Comparison of ENCODE assay signal across 7 cellular contexts in genomic region chr2:91686046-91686445, GRCh38.
A peak's percentile ranks its signal among the peaks of the same experiment; 100 is the strongest.
DNase-seq lines count a peak whose midpoint lies in the region; ATAC-seq, FAIRE-seq and TF ChIP-seq lines count a peak whose summit lies in the region.
"Not testable (repeated sequence)": the region's sequence is repeated elsewhere in the genome, so short reads cannot be mapped to it uniquely, and the experiment has no call there.

No MANE protein-coding gene starts in this region.

- not testable (repeated sequence) for H3K9me3 Mint-ChIP-seq in WTC11; glutamatergic neuron (ENCODE audit: unreplicated experiment)

- not testable (repeated sequence) for H2BK120ac ChIP-seq in mesendoderm (ENCODE audit: low read depth, low read length)

- H3K18ac ChIP-seq in mesendoderm (ENCODE audit: low read length), result not testable (repeated sequence)

- H3K9ac ChIP-seq in HUES6 (ENCODE audit: low read length); iPS-18a (ENCODE audit: low read length); mesendoderm (ENCODE audit: low read length): not testable (repeated sequence)

- CTCF ChIA-PET in WTC11 (lab: Charles Lee), result not testable (repeated sequence)

- 0 out of 2 replicates have a peak overlapping the region, but pooled peaks have one; percentile 41 for H3K4me3 Mint-ChIP-seq in WTC11
- H3K4me3 Mint-ChIP-seq in glutamatergic neuron (ENCODE audit: unreplicated experiment), result peak overlapping the region; percentile 64

- H2BK15ac ChIP-seq in mesendoderm (replicated peaks; ENCODE audit: low read depth), result not testable (repeated sequence)

- not testable (repeated sequence) for H3K4me2 ChIP-seq in mesendoderm (ENCODE audit: low read length)

- H3K4me1 Mint-ChIP-seq in WTC11; glutamatergic neuron (ENCODE audit: low read depth, unreplicated experiment): not testable (repeated sequence)

- H3K4me3 ChIP-seq in HUES6 (ENCODE audit: low read depth, low read length), result peak overlapping the region; percentile 44
- peak overlapping the region; percentile 17 for H3K4me3 ChIP-seq in iPS-18a (ENCODE audit: low read length)
- not testable (repeated sequence) for H3K4me3 ChIP-seq in mesendoderm (ENCODE audit: low read length); small intestine (ENCODE audit: low read depth in 1 of 2, low read length in 2 of 2)

- not testable (repeated sequence) for H3K27ac Mint-ChIP-seq in WTC11; glutamatergic neuron (ENCODE audit: unreplicated experiment)

- not testable (repeated sequence) for TF ChIP-seq CTCF in WTC11 (IDR thresholded peaks at IDR 0.05); glutamatergic neuron (IDR thresholded peaks at IDR 0.05; ENCODE audit: partially characterized antibody, unreplicated experiment)

- H4K8ac ChIP-seq in mesendoderm (ENCODE audit: low read depth, low read length), result not testable (repeated sequence)

- WGBS in mesendoderm (ENCODE audit: extremely low coverage, insufficient coverage, low lambda C conversion rate), result no CpG with 5 or more reads among the region's 42 CpGs
- WGBS in small intestine, 3 donors, result 13 to 17% (median 16%) methylated on average over 7 to 35 of the region's 42 CpGs

- H3K23ac ChIP-seq in mesendoderm (ENCODE audit: low read length), result not testable (repeated sequence)

- H3K4ac ChIP-seq in mesendoderm (ENCODE audit: low read depth, low read length), result not testable (repeated sequence)

- not testable (repeated sequence) for H3K27ac ChIP-seq in HUES6 (ENCODE audit: low read depth, low read length); iPS-18a (ENCODE audit: low read length); mesendoderm (ENCODE audit: low read depth, low read length); small intestine (ENCODE audit: low read depth in 1 of 2, low read length in 1 of 2)

- H2AK5ac ChIP-seq in mesendoderm (ENCODE audit: low read length), result not testable (repeated sequence)

- not testable (repeated sequence) for H2BK5ac ChIP-seq in mesendoderm (ENCODE audit: low read length)

- DNase-seq in ELF-1 (ENCODE audit: low read depth, low spot score) (peak; percentile 5), WTC11 (ENCODE audit: low spot score) (peak; percentile 10), glutamatergic neuron (peak; percentile 53), mesendoderm (peak; percentile 1), small intestine (peak; percentile 0)

- H3K79me1 ChIP-seq in mesendoderm (ENCODE audit: low read length), result not testable (repeated sequence)

- not testable (repeated sequence) for FAIRE-seq in small intestine (lab: Jason Lieb, UNC)

- H3K27me3 Mint-ChIP-seq in WTC11 (ENCODE audit: low read depth); glutamatergic neuron (ENCODE audit: unreplicated experiment): not testable (repeated sequence)

- POLR2A ChIA-PET in WTC11 (lab: Charles Lee), result not testable (repeated sequence)

- not testable (repeated sequence) for ATAC-seq in WTC11

- H3K79me2 ChIP-seq in mesendoderm (ENCODE audit: control insufficient read depth, insufficient read depth, low read length), result not testable (repeated sequence)

- peaks cover 18% of the 10 kb centered on the region for H3K27me3 ChIP-seq in HUES6 (ENCODE audit: control insufficient read depth, insufficient read depth, low read length)
- peaks cover 12% of the 10 kb centered on the region for H3K27me3 ChIP-seq in iPS-18a (ENCODE audit: control insufficient read depth, insufficient read depth, low read length)
- H3K27me3 ChIP-seq in mesendoderm (ENCODE audit: insufficient read depth, low read length, poor library complexity); small intestine (ENCODE audit: control insufficient read depth in 2 of 2, insufficient read depth in 2 of 2, low read length in 2 of 2): not testable (repeated sequence)

- not testable (repeated sequence) for H3K56ac ChIP-seq in mesendoderm (ENCODE audit: low read length)

- H4K5ac ChIP-seq in mesendoderm (ENCODE audit: low read length), result not testable (repeated sequence)

- H3K36me3 ChIP-seq in HUES6 (ENCODE audit: control insufficient read depth, insufficient read depth, low read length); iPS-18a (ENCODE audit: control insufficient read depth, low read depth, low read length); mesendoderm (ENCODE audit: control insufficient read depth, insufficient read depth, low read length); small intestine (ENCODE audit: control insufficient read depth in 2 of 2, insufficient read depth in 2 of 2, low read length in 2 of 2): not testable (repeated sequence)

- H3K36me3 Mint-ChIP-seq in WTC11; glutamatergic neuron (ENCODE audit: unreplicated experiment): not testable (repeated sequence)

- H3K4me1 ChIP-seq in HUES6 (ENCODE audit: control insufficient read depth, insufficient read depth, low read length); iPS-18a (ENCODE audit: control insufficient read depth, low read depth, low read length); mesendoderm (ENCODE audit: control insufficient read depth, low read depth, low read length); small intestine (ENCODE audit: control insufficient read depth in 2 of 2, insufficient read depth in 1 of 2, low read depth in 1 of 2, low read length in 1 of 2): not testable (repeated sequence)

- H3K9me3 ChIP-seq in HUES6 (ENCODE audit: control insufficient read depth, insufficient read depth, low read depth, low read length); iPS-18a (ENCODE audit: control insufficient read depth, low read depth, low read length); small intestine (ENCODE audit: control insufficient read depth, low read depth): not testable (repeated sequence)

Comparison
In these comparisons a context has a peak if more than half of its experiments do, and no peak if none do; other contexts are left out.
1. DNase-seq: peak in every context shown above with its lines; median percentile 53 in glutamatergic neuron; 10 in WTC11; 5 in ELF-1; 1 in mesendoderm; 0 in small intestine.